In the genomic region with DNA sequence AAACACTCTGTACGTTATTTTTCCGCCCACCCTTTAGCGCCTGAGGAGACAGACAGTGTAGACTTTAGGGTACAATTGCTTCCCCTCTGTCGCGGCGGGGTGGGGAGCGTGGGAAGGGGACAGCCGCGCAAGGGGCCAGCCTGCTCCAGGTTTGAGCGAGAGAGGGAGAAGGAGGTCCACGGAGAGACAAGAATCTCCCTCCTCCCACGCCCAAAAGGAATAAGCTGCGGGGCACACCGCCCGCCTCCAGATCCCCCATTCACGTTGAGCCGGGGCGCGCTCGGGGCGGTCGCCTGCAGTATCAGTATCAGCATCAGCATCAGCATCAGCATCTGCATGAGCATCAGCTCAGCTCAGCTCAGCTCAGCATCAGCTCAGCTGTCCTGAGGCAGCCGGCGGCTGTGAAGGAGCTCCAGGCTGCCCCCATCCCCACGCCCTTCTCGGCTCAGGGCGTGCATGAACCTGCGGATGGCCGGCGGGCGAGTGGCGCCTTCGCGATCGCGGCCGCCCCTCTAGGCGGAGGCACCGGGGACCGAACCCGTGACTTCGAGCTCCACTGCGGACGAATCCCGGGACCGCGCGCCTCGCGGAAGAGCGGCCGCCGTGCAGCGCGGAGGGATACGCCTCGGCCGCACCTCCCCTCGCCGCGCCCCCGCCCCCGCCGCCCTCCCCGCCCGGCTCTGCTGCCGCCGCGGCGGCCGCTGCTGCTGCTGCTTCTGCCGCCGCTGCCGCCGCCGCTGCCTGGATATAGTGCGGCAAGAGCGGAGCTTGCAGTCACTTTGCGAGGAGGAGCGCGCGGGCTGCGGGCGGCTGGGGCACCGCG, we compare ENCODE assay signal across 8 cellular contexts. TPM values are rescaled to one million over a fixed set of nuclear protein-coding genes. Genes with fewer than 3 reads are reported as not detected.
DNase-seq lines count a peak whose midpoint lies in the region; ATAC-seq and TF ChIP-seq lines count a peak whose summit lies in the region.

A gene (plus strand): TSS at position 777 of the 823 bp plus-strand sequence.

- H3K9me3 ChIP-seq in ovary (no peaks in the 10 kb centered on the region), tibial nerve (no peaks in the 10 kb centered on the region)

- H3K4me1 ChIP-seq in ovary (ENCODE audit: insufficient read depth) (peaks cover 5% of the 10 kb centered on the region), tibial nerve (peaks cover 0 to 24% (median 2%) of the 10 kb centered on the region in 4 donors)

- H3K4me3 ChIP-seq in ovary (peak within 1 kb of the TSS; percentile 51), tibial nerve (peak within 1 kb of the TSS; percentile 53 to 72 (median 58))

- no peak for TF ChIP-seq CTCF in ovary (IDR thresholded peaks at IDR 0.05)
- peak in 1 of 5 experiments; percentile 13 for TF ChIP-seq CTCF in tibial nerve (IDR thresholded peaks at IDR 0.05)

- H3K27ac ChIP-seq in ovary (no peak within 1 kb of the TSS), tibial nerve (peak within 1 kb of the TSS; percentile 48 to 77 (median 62))

- H3K36me3 ChIP-seq in ovary (no peaks in the 10 kb centered on the region), tibial nerve (no peaks in the 10 kb centered on the region)

- no peak for TF ChIP-seq EP300 in ovary (IDR thresholded peaks at IDR 0.05)
- peak in 1 of 2 donors; percentile 53 for TF ChIP-seq EP300 in tibial nerve (IDR thresholded peaks at IDR 0.05)

- no peak for TF ChIP-seq POLR2A in ovary (IDR thresholded peaks at IDR 0.05)
- TF ChIP-seq POLR2A in tibial nerve (IDR thresholded peaks at IDR 0.05), result peak in 1 of 2 donors; percentile 68

- DNase-seq in DMS 273 treated with DMSO at 0.1 percent for 48 hours (lab: John Stamatoyannopoulos, UW) (peak; percentile 1), SK-MEL-5 (ENCODE audit: low read depth, low spot score) (peak; percentile 58), Right ventricle myocardium inferior (ENCODE audit: missing footprints) (peak; percentile 90), ovary (peak; percentile 49 to 75 (median 70)), tibial nerve (ENCODE audit: low spot score in 2 of 2) (peak; percentile 33 to 39)

- peaks cover 6% of the 10 kb centered on the region for H3K4me1 Mint-ChIP-seq in activated naive CD8-positive, alpha-beta T cell (ENCODE audit: low read depth)

- peak within 1 kb of the TSS; percentile 81 for H3K4me3 Mint-ChIP-seq in activated naive CD8-positive, alpha-beta T cell

- H3K27ac Mint-ChIP-seq in activated naive CD8-positive, alpha-beta T cell, result no peak within 1 kb of the TSS

- intact Hi-C loops in Right ventricle myocardium inferior (cut with DNase I) (no loop called here), ovary (cut with DNase I) (no loop called here)

- H3K27me3 ChIP-seq in ovary, result no peaks in the 10 kb centered on the region
- H3K27me3 ChIP-seq in tibial nerve, result peaks cover 0 to 7% of the 10 kb centered on the region in 2 donors

- ATAC-seq in HG03159 (IDR thresholded peaks at IDR 0.05; ENCODE audit: unreplicated experiment) (peak; percentile 61), Right ventricle myocardium inferior (peak; percentile 83), GM18858 (IDR thresholded peaks at IDR 0.05; ENCODE audit: unreplicated experiment) (no peak)

- H3K27me3 Mint-ChIP-seq in activated naive CD8-positive, alpha-beta T cell, result peaks cover 15% of the 10 kb centered on the region

- H3K9me3 Mint-ChIP-seq in activated naive CD8-positive, alpha-beta T cell (ENCODE audit: low read depth), result no peaks in the 10 kb centered on the region

- in situ Hi-C loops in SK-MEL-5 (cut with HindIII; ENCODE audit: low pct_unique_long_range_greater_than_20kb, low sequenced_read_pairs), result no loop called here

- H3K36me3 Mint-ChIP-seq in activated naive CD8-positive, alpha-beta T cell, result no peaks in the 10 kb centered on the region

- 0 to 1% (median 1%) methylated on average over 70 to 86 of the region's 86 CpGs for WGBS in ovary, 3 donors
- WGBS in tibial nerve, 2 donors, result 0 to 2% methylated on average over 29 to 47 of the region's 86 CpGs

RNA-seq across cellular contexts. Expression of the gene that starts here (rescaled TPM):
- total RNA-seq in SK-MEL-5 (2014; rRNA removed; shearing (Covaris generic)), result 5.2 and 7.3 TPM in 2 replicates
- 2.1 and 3.8 TPM in 2 replicates for polyA plus RNA-seq in SK-MEL-5 (2015; cell fraction: cytosol; rRNA removed)
- polyA plus RNA-seq in SK-MEL-5 (2015; cell fraction: nucleus; rRNA removed), result 0.46 and 3.7 TPM in 2 replicates
- total RNA-seq in Right ventricle myocardium inferior (5.4 TPM), ovary (1 to 10 TPM in 4 of 7 donors, under 1 TPM in 3; 0.42 to 2.4 (median 1.2) TPM), tibial nerve (10 to 100 TPM; 15.1 to 29.7 (median 23.9) TPM)
- 1 to 10 TPM in 1 of 2 donors, under 1 TPM in 1; 0.35 to 6.8 TPM for polyA plus RNA-seq in ovary

Comparison
In these comparisons a context has a peak if more than half of its experiments do, and no peak if none do; other contexts are left out.
1. DNase-seq: peak in every context shown above with its lines; median percentile 90 in Right ventricle myocardium inferior; 70 in ovary; 58 in SK-MEL-5; 36 in tibial nerve; 1 in DMS 273 treated with DMSO at 0.1 percent for 48 hours.
2. H3K27ac ChIP-seq: peak in tibial nerve (4 of 4); none in ovary (0 of 2).